In the genomic region with DNA sequence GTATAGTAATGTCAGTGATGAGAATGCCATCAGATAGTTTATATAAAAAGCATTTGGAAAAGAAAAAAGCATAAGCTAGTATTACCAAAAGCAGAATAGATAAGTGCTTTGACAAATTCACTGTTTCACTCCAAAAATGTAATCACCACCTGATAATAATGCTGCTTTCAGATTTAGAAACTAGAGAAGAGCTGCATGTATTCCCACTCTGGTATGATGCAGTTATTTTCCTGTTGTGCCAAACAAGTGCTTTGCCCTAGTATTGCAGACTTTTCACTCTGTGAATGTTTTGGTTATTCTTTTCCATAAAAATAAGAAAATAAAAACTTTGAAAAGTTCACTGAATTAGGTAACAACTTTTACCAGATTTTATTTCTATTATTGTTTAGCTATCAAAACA, we compare ENCODE assay signal across 18 cellular contexts.
A peak's percentile ranks its signal among the peaks of the same experiment; 100 is the strongest.
DNase-seq lines count a peak whose midpoint lies in the region; ATAC-seq and TF ChIP-seq lines count a peak whose summit lies in the region.
"Had no signal": no experiment of that assay in that cellular context is flagged by ENCODE, and none has a peak within 500 bp of the region (broad histone marks: within the 10 kb centered on the region; RNA-seq: fewer than 3 reads in every experiment).

No MANE protein-coding gene starts in this region.

- no peaks in the 10 kb centered on the region for H3K9me3 Mint-ChIP-seq in T-helper 2 cell treated with Interferon-gamma antibody and Interleukin-4, amounts not matched to agents 5 μg/mL and 100 μg/mL, for 36 hours
- peaks cover 4% of the 10 kb centered on the region for H3K9me3 Mint-ChIP-seq in activated CD8-positive, alpha-beta T cell treated with anti-CD3 and anti-CD28 coated beads, Interleukin-2, amount 10 ng/mL, durations not matched to agents 7 days and 5 days (ENCODE audit: insufficient read depth)
- H3K9me3 Mint-ChIP-seq: GM23338 had no signal

- peak; percentile 65 for ATAC-seq in DND-41 (ENCODE audit: insufficient read depth, low read depth)
- peak; percentile 55 for ATAC-seq in activated CD8-positive, alpha-beta T cell treated with anti-CD3 and anti-CD28 coated beads, Interleukin-2, amount 10 ng/mL, durations not matched to agents 7 days and 5 days
- no peak for ATAC-seq in left lung
- ATAC-seq: GM23338, HCT116 had no signal

- H3K36me3 ChIP-seq in DND-41 (ENCODE audit: insufficient read depth, low read length) (no peaks in the 10 kb centered on the region), MM.1S (replicated peaks; ENCODE audit: insufficient read depth, low read length) (no peaks in the 10 kb centered on the region), left lung (no peaks in the 10 kb centered on the region)

- H3K4me1 Mint-ChIP-seq in T-helper 2 cell treated with Interferon-gamma antibody and Interleukin-4, amounts not matched to agents 5 μg/mL and 100 μg/mL, for 36 hours (ENCODE audit: low read depth) = peaks cover 23% of the 10 kb centered on the region
- peaks cover 43% of the 10 kb centered on the region for H3K4me1 Mint-ChIP-seq in activated CD8-positive, alpha-beta T cell treated with anti-CD3 and anti-CD28 coated beads, Interleukin-2, amount 10 ng/mL, durations not matched to agents 7 days and 5 days (ENCODE audit: low read depth)
- H3K4me1 Mint-ChIP-seq: B cell had no signal

- H3K27ac ChIP-seq in DND-41 (ENCODE audit: low read length) (no peak overlapping the region), MM.1S (ENCODE audit: low read length) (no peak overlapping the region), RWPE1 (no peak overlapping the region), left lung (no peak overlapping the region)
- H3K27ac ChIP-seq: 22Rv1, PC-9 had no signal

- H3K4me1 ChIP-seq in DND-41 (ENCODE audit: insufficient read depth, low read length) = no peaks in the 10 kb centered on the region
- peaks cover 6% of the 10 kb centered on the region; the same call in 1 of the 2 replicates for H3K4me1 ChIP-seq in MM.1S (ENCODE audit: low read length)
- no peaks in the 10 kb centered on the region for H3K4me1 ChIP-seq in left lung

- intact Hi-C loops in left lung (cut with DNase I) = no loop called here

- H2AFZ ChIP-seq in DND-41 (ENCODE audit: low read depth, low read length) (no peak overlapping the region), MM.1S (ENCODE audit: low read length) (no peak overlapping the region)
- H2AFZ ChIP-seq: GM23338, PC-9 had no signal

- POLR2A ChIA-PET in activated CD8-positive, alpha-beta T cell treated with anti-CD3 and anti-CD28 coated beads, Interleukin-2, amount 10 ng/mL, durations not matched to agents 7 days and 5 days (lab: Charles Lee) = interaction anchor here (1.9 kb wide), 1 partner anchor 268 kb away, joined by 6 read pairs; a partner anchor contains a TSS
- POLR2A ChIA-PET in RWPE1 (lab: Yijun Ruan, JAX; ENCODE audit: low non-redundant PET) = no interaction called here

- H3K9ac ChIP-seq in DND-41 (ENCODE audit: low read depth, low read length) (no peak overlapping the region), MM.1S (ENCODE audit: low read length) (no peak overlapping the region)

- H3K4me3 ChIP-seq in DND-41 (ENCODE audit: low read depth in 1 of 2, low read length in 2 of 2) (no peak overlapping the region), MM.1S (ENCODE audit: low read length) (no peak overlapping the region), left lung (no peak overlapping the region)
- H3K4me3 ChIP-seq: GM23338, PC-9 had no signal

- TF ChIP-seq CTCF in DND-41 (IDR thresholded peaks at IDR 0.05; ENCODE audit: borderline replicate concordance, extremely low read depth, low read length, poor library complexity, severe bottlenecking) = no peak
- no peak for TF ChIP-seq CTCF in MM.1S (IDR thresholded peaks at IDR 0.05; ENCODE audit: low read length)
- TF ChIP-seq CTCF in RWPE1 (conservative IDR thresholded peaks at IDR 0.05; ENCODE audit: low read depth) = no peak
- no peak for TF ChIP-seq CTCF in left lung (IDR thresholded peaks at IDR 0.05)

- no peaks in the 10 kb centered on the region for H3F3A ChIP-seq in MM.1S (ENCODE audit: insufficient read depth, low read length)

- H4K20me1 ChIP-seq in DND-41 (ENCODE audit: insufficient read depth, low read length) = no peaks in the 10 kb centered on the region
- H4K20me1 ChIP-seq in MM.1S (ENCODE audit: insufficient read depth, low read length) = no peaks in the 10 kb centered on the region

- no peaks in the 10 kb centered on the region for H3K9me2 ChIP-seq in MM.1S (replicated peaks; ENCODE audit: insufficient read depth, low read length)

- H3K4me3 Mint-ChIP-seq in T-helper 2 cell treated with Interferon-gamma antibody and Interleukin-4, amounts not matched to agents 5 μg/mL and 100 μg/mL, for 36 hours = peak overlapping the region; percentile 19
- peak overlapping the region; percentile 65 for H3K4me3 Mint-ChIP-seq in activated CD8-positive, alpha-beta T cell treated with anti-CD3 and anti-CD28 coated beads, Interleukin-2, amount 10 ng/mL, durations not matched to agents 7 days and 5 days
- H3K4me3 Mint-ChIP-seq: B cell, GM23338 had no signal

- no peaks in the 10 kb centered on the region for H3K9me3 ChIP-seq in DND-41 (ENCODE audit: insufficient read depth, low read length, severe bottlenecking)
- no peaks in the 10 kb centered on the region for H3K9me3 ChIP-seq in MM.1S (replicated peaks; ENCODE audit: insufficient read depth, low read length)
- H3K9me3 ChIP-seq in left lung = no peaks in the 10 kb centered on the region

- H3K27me3 ChIP-seq in DND-41 (ENCODE audit: insufficient read depth, low read length, poor library complexity) = no peaks in the 10 kb centered on the region
- peaks cover 36% of the 10 kb centered on the region; the same call in 1 of the 2 replicates for H3K27me3 ChIP-seq in MM.1S (replicated peaks; ENCODE audit: insufficient read depth, low read length)
- no peaks in the 10 kb centered on the region for H3K27me3 ChIP-seq in left lung

- peaks cover 5% of the 10 kb centered on the region for H3K27me3 Mint-ChIP-seq in T-helper 2 cell treated with Interferon-gamma antibody and Interleukin-4, amounts not matched to agents 5 μg/mL and 100 μg/mL, for 36 hours (ENCODE audit: low read depth)
- H3K27me3 Mint-ChIP-seq in activated CD8-positive, alpha-beta T cell treated with anti-CD3 and anti-CD28 coated beads, Interleukin-2, amount 10 ng/mL, durations not matched to agents 7 days and 5 days (ENCODE audit: low read depth) = no peaks in the 10 kb centered on the region

- H3K79me2 ChIP-seq in DND-41 (ENCODE audit: insufficient read depth, low read length) (no peaks in the 10 kb centered on the region), MM.1S (ENCODE audit: low read length) (no peaks in the 10 kb centered on the region)

- H3K27ac Mint-ChIP-seq in T-helper 2 cell treated with Interferon-gamma antibody and Interleukin-4, amounts not matched to agents 5 μg/mL and 100 μg/mL, for 36 hours = no peak overlapping the region
- peak overlapping the region; percentile 49 for H3K27ac Mint-ChIP-seq in activated CD8-positive, alpha-beta T cell treated with anti-CD3 and anti-CD28 coated beads, Interleukin-2, amount 10 ng/mL, durations not matched to agents 7 days and 5 days
- H3K27ac Mint-ChIP-seq: B cell, GM23338 had no signal

- H3K36me3 Mint-ChIP-seq in T-helper 2 cell treated with Interferon-gamma antibody and Interleukin-4, amounts not matched to agents 5 μg/mL and 100 μg/mL, for 36 hours (ENCODE audit: low read depth) = no peaks in the 10 kb centered on the region
- peaks cover 22% of the 10 kb centered on the region for H3K36me3 Mint-ChIP-seq in activated CD8-positive, alpha-beta T cell treated with anti-CD3 and anti-CD28 coated beads, Interleukin-2, amount 10 ng/mL, durations not matched to agents 7 days and 5 days (ENCODE audit: low read depth)

- DNase-seq in T-helper 2 cell treated with Interferon-gamma antibody and Interleukin-4, amounts not matched to agents 5 μg/mL and 100 μg/mL, for 36 hours (ENCODE audit: low spot score) = no peak
- DNase-seq in T-helper 2 cell (no peak), DND-41 (no peak), MM.1S (no peak), RWPE1 (ENCODE audit: low spot score) (no peak), activated gamma-delta T cell treated with Interleukin-2 at 50 U/mL for 16 hours (no peak), left lung (no peak)
- DNase-seq in activated CD8-positive, alpha-beta T cell treated with anti-CD3 and anti-CD28 coated beads, Interleukin-2, amount 10 ng/mL, durations not matched to agents 7 days and 5 days = no peak
- DNase-seq: NCI-H187, NCI-H2107, NCI-H2227 treated with DMSO at 0.1 percent for 48 hours, NCI-H510A treated with DMSO at 0.1 percent for 48 hours, NCI-H82 had no signal

- CTCF ChIA-PET in activated CD8-positive, alpha-beta T cell treated with anti-CD3 and anti-CD28 coated beads, Interleukin-2, amount 10 ng/mL, durations not matched to agents 7 days and 5 days (lab: Charles Lee) = interaction anchor here (0.7 to 2.7 kb wide), 5 partner anchors 18 to 595 kb away, joined by 3 to 12 read pairs (median 4); a partner anchor contains a TSS
- CTCF ChIA-PET in RWPE1 (lab: Yijun Ruan, JAX) = no interaction called here

- no peak overlapping the region for H3K4me2 ChIP-seq in DND-41 (ENCODE audit: insufficient read depth, low read length)
- H3K4me2 ChIP-seq in MM.1S (ENCODE audit: low read depth, low read length) = peak overlapping the region; percentile 21; the same call in 1 of the 2 replicates
- H3K4me2 ChIP-seq: GM23338, PC-9 had no signal
